ENCODE assay signal across 9 cellular contexts in the genomic region with DNA sequence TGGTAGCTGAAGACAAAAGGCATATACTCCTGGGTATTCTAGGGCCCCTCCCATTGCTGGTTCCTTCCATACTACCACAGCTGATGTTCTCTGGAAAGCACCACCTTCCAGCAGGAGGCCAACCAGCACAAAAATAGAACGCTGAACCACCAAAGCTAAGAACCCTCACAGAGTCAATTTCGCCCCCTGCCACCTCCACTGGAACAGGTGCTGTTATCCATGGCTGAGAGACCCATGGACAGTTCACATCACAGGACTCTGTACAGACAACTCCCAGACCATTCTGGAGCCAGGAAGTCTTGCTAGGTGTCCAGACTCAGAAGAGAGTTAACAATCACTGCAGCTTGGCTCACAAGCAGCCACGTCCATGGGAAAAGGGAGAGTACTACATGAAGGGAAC.
"Had no signal": no experiment of that assay in that cellular context is flagged by ENCODE, and none has a peak within 500 bp of the region (broad histone marks: within the 10 kb centered on the region; RNA-seq: fewer than 3 reads in every experiment).

No MANE protein-coding gene starts in this region.

- H2AFZ ChIP-seq: GM23248, GM23338 had no signal

- H3K9ac ChIP-seq: GM23248 had no signal

- H3K27ac ChIP-seq: GM23248 had no signal

- H3K4me3 ChIP-seq: GM23248, GM23338, HAP-1 had no signal

- ATAC-seq: GM23338, HCT116 had no signal

- H3K4me2 ChIP-seq: GM23338 had no signal

- DNase-seq: GM23248, GOT3, H7, H9, HCEC 1CT, HFFc6 had no signal

- H3K36me3 ChIP-seq: HAP-1 had no signal

- H3K9me3 ChIP-seq: HAP-1 had no signal

- H3K4me1 ChIP-seq: HAP-1 had no signal
